ENCODE assay signal across 16 cellular contexts in genomic region chr10:42988069-42988468, GRCh38.
DNase-seq lines count a peak whose midpoint lies in the region; ATAC-seq and TF ChIP-seq lines count a peak whose summit lies in the region.
"Had no signal": no experiment of that assay in that cellular context is flagged by ENCODE, and none has a peak within 500 bp of the region (broad histone marks: within the 10 kb centered on the region; RNA-seq: fewer than 3 reads in every experiment).

No MANE protein-coding gene starts in this region.

- H3K9me3 Mint-ChIP-seq in endothelial cell (ENCODE audit: unreplicated experiment) = no peaks in the 10 kb centered on the region
- H3K9me3 Mint-ChIP-seq in nephron = no peaks in the 10 kb centered on the region

- no peaks in the 10 kb centered on the region for H3K9me3 ChIP-seq in BLaER1
- H3K9me3 ChIP-seq in tibial nerve = peaks cover 0 to 7% (median 0%) of the 10 kb centered on the region in 4 donors
- H3K9me3 ChIP-seq: A549 had no signal

- H3K27me3 Mint-ChIP-seq in endothelial cell (ENCODE audit: unreplicated experiment) (peaks cover 17% of the 10 kb centered on the region), nephron (ENCODE audit: low read depth) (peaks cover 19% of the 10 kb centered on the region)

- H3K4me1 Mint-ChIP-seq in endothelial cell (ENCODE audit: unreplicated experiment) (no peaks in the 10 kb centered on the region), nephron (peaks cover 11% of the 10 kb centered on the region)

- no peaks in the 10 kb centered on the region for H3K27me3 ChIP-seq in BLaER1
- no peaks in the 10 kb centered on the region for H3K27me3 ChIP-seq in tibial nerve

- H3K27ac Mint-ChIP-seq in endothelial cell (ENCODE audit: unreplicated experiment) (no peak overlapping the region), nephron (peak overlapping the region in 2 of 3 experiments; percentile 55)

- peak overlapping the region; percentile 72 for H3K4me2 ChIP-seq in BLaER1
- H3K4me2 ChIP-seq: A549 had no signal

- TF ChIP-seq CTCF in GM13976 (IDR thresholded peaks at IDR 0.05; ENCODE audit: borderline replicate concordance, control extremely low read depth, extremely low read depth, insufficient read depth, missing control alignments) = no peak
- no peak for TF ChIP-seq CTCF in endothelial cell (IDR thresholded peaks at IDR 0.05; ENCODE audit: unreplicated experiment)
- TF ChIP-seq CTCF in nephron (IDR thresholded peaks at IDR 0.05; ENCODE audit: unreplicated experiment in 3 of 3) = no peak
- no peak for TF ChIP-seq CTCF in tibial nerve (IDR thresholded peaks at IDR 0.05)
- TF ChIP-seq CTCF in coronary artery (IDR thresholded peaks at IDR 0.05) = no peak

- TF ChIP-seq EP300 in tibial nerve (IDR thresholded peaks at IDR 0.05) = no peak

- no peaks in the 10 kb centered on the region for H3K36me3 ChIP-seq in BLaER1
- no peaks in the 10 kb centered on the region for H3K36me3 ChIP-seq in tibial nerve

- ATAC-seq in HG02678 (IDR thresholded peaks at IDR 0.05; ENCODE audit: unreplicated experiment) = no peak
- ATAC-seq: A549 had no signal

- no peak for TF ChIP-seq POLR2A in tibial nerve (IDR thresholded peaks at IDR 0.05)

- peak overlapping the region; percentile 23; the same call in 1 of the 2 replicates for H3K9ac ChIP-seq in BLaER1

- WGBS in tibial nerve, 2 donors = 75 to 82% methylated on average over 6 to 7 of the region's 7 CpGs

- H3K36me3 Mint-ChIP-seq in endothelial cell (ENCODE audit: low read depth, unreplicated experiment) (peaks cover 3% of the 10 kb centered on the region), nephron (ENCODE audit: low read depth) (no peaks in the 10 kb centered on the region)
- H3K36me3 Mint-ChIP-seq: CD14-positive monocyte had no signal

- in situ Hi-C loops in GM13976 (cut with MboI; ENCODE audit: low sequenced_read_pairs, unreplicated experiment) = no loop called here

- H4K20me1 ChIP-seq in BLaER1 = no peaks in the 10 kb centered on the region

- DNase-seq in GM13976 (ENCODE audit: low spot score) (peak; percentile 25), endothelial cell (ENCODE audit: low spot score) (peak; percentile 2), tibial nerve (ENCODE audit: low spot score in 2 of 2) (no peak), AG08395 (ENCODE audit: low spot score) (no peak), coronary artery (ENCODE audit: low spot score) (no peak)
- DNase-seq: DMS79 treated with DMSO at 0.1 percent for 48 hours, HCEC 1CT, MM.1S, NCI-H1105, NCI-H774, SHP77 treated with DMSO at 0.1 percent for 48 hours had no signal

- no peak overlapping the region for H3K4me3 ChIP-seq in BLaER1
- no peak overlapping the region for H3K4me3 ChIP-seq in tibial nerve
- no peak overlapping the region for H3K4me3 ChIP-seq in coronary artery
- H3K4me3 ChIP-seq: A549 had no signal

- no peak overlapping the region for H3K4me3 Mint-ChIP-seq in endothelial cell (ENCODE audit: unreplicated experiment)
- no peak overlapping the region for H3K4me3 Mint-ChIP-seq in nephron
- H3K4me3 Mint-ChIP-seq: CD14-positive monocyte had no signal

- H3K27ac ChIP-seq in BLaER1 (peak overlapping the region; percentile 58), tibial nerve (no peak overlapping the region), coronary artery (no peak overlapping the region)
- H3K27ac ChIP-seq: A549 had no signal

- H3K4me1 ChIP-seq in BLaER1 = peaks cover 72% of the 10 kb centered on the region
- H3K4me1 ChIP-seq in tibial nerve = no peaks in the 10 kb centered on the region
- H3K4me1 ChIP-seq: A549 had no signal

Comparison
In these comparisons a context has a peak if more than half of its experiments do, and no peak if none do; other contexts are left out.
1. DNase-seq: peak in GM13976 (single experiment) and endothelial cell (single experiment); none in tibial nerve (0 of 2), AG08395 (single experiment) and coronary artery (single experiment).